Comparison of ENCODE assay signal across 16 cellular contexts in the genomic region with DNA sequence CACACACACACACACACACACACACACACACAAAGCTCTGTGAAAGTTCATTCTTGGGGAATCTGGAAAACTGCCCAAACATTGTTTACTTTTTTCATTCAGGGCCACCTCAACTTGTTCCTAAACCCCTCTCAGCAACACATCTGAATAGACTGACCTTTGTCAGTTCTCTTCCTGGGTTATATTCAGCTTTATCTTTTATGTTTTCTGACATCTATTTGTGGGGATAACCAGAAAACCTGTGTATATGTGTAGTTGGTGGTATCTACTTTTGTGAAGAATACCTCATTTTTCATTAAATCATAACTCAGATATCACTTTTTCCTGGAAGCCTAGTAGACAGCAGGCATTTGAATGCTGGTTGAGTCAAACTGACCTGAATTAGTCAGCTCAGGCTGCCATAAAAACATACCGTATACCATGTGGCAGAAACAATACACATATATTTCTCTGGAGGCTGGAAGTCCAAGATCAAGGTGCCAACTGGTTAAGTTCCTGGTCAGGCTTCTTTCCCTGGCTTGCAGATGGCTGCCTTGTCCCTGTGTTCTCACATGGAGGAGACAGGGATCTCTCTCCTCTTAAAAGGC. TPM values are rescaled to one million over a fixed set of nuclear protein-coding genes. Genes with fewer than 3 reads are reported as not detected.
DNase-seq lines count a peak whose midpoint lies in the region; ATAC-seq and TF ChIP-seq lines count a peak whose summit lies in the region.
"Had no signal": no experiment of that assay in that cellular context is flagged by ENCODE, and none has a peak within 500 bp of the region (broad histone marks: within the 10 kb centered on the region; RNA-seq: fewer than 3 reads in every experiment).

No MANE protein-coding gene starts in this region.

- no peaks in the 10 kb centered on the region for H3K27me3 Mint-ChIP-seq in activated T-cell treated with anti-CD3 and anti-CD28 coated beads, Interleukin-2, amount 50 U/mL, for 24 hours

- H3K79me2 ChIP-seq in OCI-LY7 (ENCODE audit: insufficient read depth, low read depth, low read length): no peaks in the 10 kb centered on the region

- no peaks in the 10 kb centered on the region for H3K9me3 ChIP-seq in OCI-LY7 (ENCODE audit: low read length)

- H3K36me3 ChIP-seq in OCI-LY7 (ENCODE audit: insufficient read depth, low read length): no peaks in the 10 kb centered on the region
- H3K36me3 ChIP-seq: neural progenitor cell had no signal

- H3K4me3 Mint-ChIP-seq in activated T-cell treated with anti-CD3 and anti-CD28 coated beads, Interleukin-2, amount 50 U/mL, for 24 hours: peak overlapping the region; percentile 34
- peak overlapping the region; percentile 33 for H3K4me3 Mint-ChIP-seq in stimulated activated effector memory CD8-positive, alpha-beta T cell treated with anti-CD3 and anti-CD28 coated beads, Interleukin-12 subunit alpha, Interleukin-12 subunit beta, amount 100 ng/mL, for 72 hours
- H3K4me3 Mint-ChIP-seq: CD14-positive monocyte, GM23338, neural progenitor cell had no signal

- peaks cover 74% of the 10 kb centered on the region for H3K36me3 Mint-ChIP-seq in activated T-cell treated with anti-CD3 and anti-CD28 coated beads, Interleukin-2, amount 50 U/mL, for 24 hours (ENCODE audit: low read depth)
- H3K36me3 Mint-ChIP-seq in activated naive CD4-positive, alpha-beta T cell treated with anti-CD3 and anti-CD28 coated beads, Interleukin-2, amount 50 U/mL, for 72 hours: peaks cover 78 to 91% of the 10 kb centered on the region in 2 donors
- peaks cover 9% of the 10 kb centered on the region for H3K36me3 Mint-ChIP-seq in stimulated activated effector memory CD8-positive, alpha-beta T cell treated with anti-CD3 and anti-CD28 coated beads, Interleukin-12 subunit alpha, Interleukin-12 subunit beta, amount 100 ng/mL, for 72 hours
- H3K36me3 Mint-ChIP-seq: CD14-positive monocyte had no signal

- no peak overlapping the region for H3K27ac ChIP-seq in OCI-LY7 (ENCODE audit: low read depth, low read length, poor library complexity, severe bottlenecking)
- H3K27ac ChIP-seq: neural progenitor cell, VCaP had no signal

- POLR2A ChIA-PET in OCI-LY7 (lab: Charles Lee): interaction anchor here (0.6 kb wide), 4 partner anchors 56 to 1301 kb away, joined by 3 read pairs; no protein-coding TSS in a partner anchor

- H3K27ac Mint-ChIP-seq in activated T-cell treated with anti-CD3 and anti-CD28 coated beads, Interleukin-2, amount 50 U/mL, for 24 hours: peak overlapping the region; percentile 88
- H3K27ac Mint-ChIP-seq in activated naive CD4-positive, alpha-beta T cell treated with anti-CD3 and anti-CD28 coated beads, Interleukin-2, amount 50 U/mL, for 72 hours: peak overlapping the region; percentile 96 to 97
- peak overlapping the region; percentile 76 for H3K27ac Mint-ChIP-seq in stimulated activated effector memory CD8-positive, alpha-beta T cell treated with anti-CD3 and anti-CD28 coated beads, Interleukin-12 subunit alpha, Interleukin-12 subunit beta, amount 100 ng/mL, for 72 hours
- H3K27ac Mint-ChIP-seq: CD14-positive monocyte, GM23338, neural progenitor cell had no signal

- CTCF ChIA-PET in OCI-LY7 (lab: Charles Lee; ENCODE audit: unreplicated experiment): no interaction called here

- DNase-seq in activated T-cell treated with anti-CD3 and anti-CD28 coated beads, Interleukin-2, amount 50 U/mL, for 24 hours: no peak
- DNase-seq in activated T-cell treated with anti-CD3 and anti-CD28 coated beads for 4 hours: no peak
- DNase-seq in NCI-H345 treated with DMSO at 0.1 percent for 48 hours (lab: John Stamatoyannopoulos, UW; ENCODE audit: unreplicated experiment): peak; percentile 17
- no peak for DNase-seq in activated naive CD4-positive, alpha-beta T cell treated with anti-CD3 and anti-CD28 coated beads, Interleukin-2, amount 50 U/mL, for 72 hours (ENCODE audit: low spot score in 2 of 2)
- DNase-seq in stimulated activated effector memory CD8-positive, alpha-beta T cell treated with anti-CD3 and anti-CD28 coated beads, Interleukin-12 subunit alpha, Interleukin-12 subunit beta, amount 100 ng/mL, for 72 hours (ENCODE audit: low spot score in 2 of 2): no peak
- no peak for DNase-seq in OCI-LY7 (ENCODE audit: low spot score)
- DNase-seq: activated effector memory CD4-positive, alpha-beta T cell treated with anti-CD3 and anti-CD28 coated beads, Interleukin-2, amount 50 U/mL, for 16 hours; islet precursor cell; NCI-H2029; RPMI8226 had no signal

- TF ChIP-seq CTCF in OCI-LY7 (conservative IDR thresholded peaks at IDR 0.05; ENCODE audit: low read length): no peak

- no peaks in the 10 kb centered on the region for H3K9me2 ChIP-seq in OCI-LY7 (ENCODE audit: insufficient read depth, low read length)

- no peak overlapping the region for H3K4me2 ChIP-seq in OCI-LY7 (ENCODE audit: low read length)
- H3K4me2 ChIP-seq: GM23338, neural progenitor cell had no signal

- peak; percentile 80 to 82 for ATAC-seq in activated naive CD4-positive, alpha-beta T cell treated with anti-CD3 and anti-CD28 coated beads, Interleukin-2, amount 50 U/mL, for 72 hours
- peak; percentile 88 for ATAC-seq in stimulated activated effector memory CD8-positive, alpha-beta T cell treated with anti-CD3 and anti-CD28 coated beads, Interleukin-12 subunit alpha, Interleukin-12 subunit beta, amount 100 ng/mL, for 72 hours
- no peak for ATAC-seq in HG03457 (IDR thresholded peaks at IDR 0.05; ENCODE audit: unreplicated experiment)
- ATAC-seq: GM23338, sciatic nerve had no signal

- H3K9me3 Mint-ChIP-seq in activated T-cell treated with anti-CD3 and anti-CD28 coated beads, Interleukin-2, amount 50 U/mL, for 24 hours: peaks cover 31% of the 10 kb centered on the region
- H3K9me3 Mint-ChIP-seq in activated naive CD4-positive, alpha-beta T cell treated with anti-CD3 and anti-CD28 coated beads, Interleukin-2, amount 50 U/mL, for 72 hours: peaks cover 29 to 38% of the 10 kb centered on the region in 2 donors
- peaks cover 10% of the 10 kb centered on the region for H3K9me3 Mint-ChIP-seq in stimulated activated effector memory CD8-positive, alpha-beta T cell treated with anti-CD3 and anti-CD28 coated beads, Interleukin-12 subunit alpha, Interleukin-12 subunit beta, amount 100 ng/mL, for 72 hours

- no TSS peak for BruUV-seq in OCI-LY7 (replicated peaks; lab: Mats Ljungman, UMichigan)

- H3K4me3 ChIP-seq in OCI-LY7 (ENCODE audit: low read depth, low read length, poor library complexity, severe bottlenecking): no peak overlapping the region
- H3K4me3 ChIP-seq: GM23338, neural progenitor cell had no signal

- H3K4me1 Mint-ChIP-seq in activated T-cell treated with anti-CD3 and anti-CD28 coated beads, Interleukin-2, amount 50 U/mL, for 24 hours (ENCODE audit: low read depth): peaks cover 58% of the 10 kb centered on the region
- peaks cover 71% of the 10 kb centered on the region for H3K4me1 Mint-ChIP-seq in stimulated activated effector memory CD8-positive, alpha-beta T cell treated with anti-CD3 and anti-CD28 coated beads, Interleukin-12 subunit alpha, Interleukin-12 subunit beta, amount 100 ng/mL, for 72 hours
- H3K4me1 Mint-ChIP-seq: GM23338, neural progenitor cell had no signal

- no peaks in the 10 kb centered on the region for H4K20me1 ChIP-seq in OCI-LY7 (ENCODE audit: insufficient read depth, low read length)

- no peak overlapping the region for H2AFZ ChIP-seq in OCI-LY7 (ENCODE audit: low read length)
- H2AFZ ChIP-seq: GM23338, neural progenitor cell had no signal

- H3K4me1 ChIP-seq in OCI-LY7 (ENCODE audit: insufficient read depth, low read length, poor library complexity, severe bottlenecking): no peaks in the 10 kb centered on the region
- H3K4me1 ChIP-seq: neural progenitor cell had no signal

- intact Hi-C loops in OCI-LY7 (cut with micrococcal nuclease; ENCODE audit: unreplicated experiment): no loop called here

RNA-seq across cellular contexts. Expression of gene RNF144A, which starts 11.0 kb away (rescaled TPM):
- total RNA-seq in activated naive CD4-positive, alpha-beta T cell treated with anti-CD3 and anti-CD28 coated beads, Interleukin-2, amount 50 U/mL, for 72 hours: 10 to 100 TPM; 49.3 to 57.5 TPM
- 1.9 and 2.1 TPM in 2 replicates for total RNA-seq in OCI-LY7 (2014; rRNA removed; shearing (Covaris generic))
- 0.87 and 1.1 TPM in 2 replicates for total RNA-seq in OCI-LY7 (2022)

RNA-seq across cellular contexts. Expression of gene RSAD2, which starts 28.7 kb away (rescaled TPM):
- total RNA-seq in activated naive CD4-positive, alpha-beta T cell treated with anti-CD3 and anti-CD28 coated beads, Interleukin-2, amount 50 U/mL, for 72 hours: 10 to 100 TPM in 1 of 2 donors, 1 to 10 TPM in 1; 2.7 to 11.1 TPM
- total RNA-seq in OCI-LY7 (2014; rRNA removed; shearing (Covaris generic)): not detected in 2 replicates
- total RNA-seq in OCI-LY7 (2022): not detected in 2 replicates

RNA-seq across cellular contexts. Expression of gene CMPK2, which starts 40.6 kb away (rescaled TPM):
- total RNA-seq in activated naive CD4-positive, alpha-beta T cell treated with anti-CD3 and anti-CD28 coated beads, Interleukin-2, amount 50 U/mL, for 72 hours: 10 to 100 TPM in 1 of 2 donors, 1 to 10 TPM in 1; 1.6 to 13.6 TPM
- 0.28 TPM in 1 of 2 replicates, not detected in the other for total RNA-seq in OCI-LY7 (2014; rRNA removed; shearing (Covaris generic))
- 0.72 and 0.99 TPM in 2 replicates for total RNA-seq in OCI-LY7 (2022)

Comparison
In these comparisons a context has a peak if more than half of its experiments do, and no peak if none do; other contexts are left out.
1. RNA of gene RNF144A, which starts 11.0 kb away (total RNA-seq): 49.3 to 57.5 TPM in activated naive CD4-positive, alpha-beta T cell treated with anti-CD3 and anti-CD28 coated beads, Interleukin-2, amount 50 U/mL, for 72 hours; 0.87 to 2.1 TPM in OCI-LY7; every median in the first group is over 10 times any median in the second.
2. Peak in every context shown above with its lines, with median percentiles within 50 percentile points of each other: H3K27ac Mint-ChIP-seq.